Comparison of ENCODE assay signal across 12 cellular contexts in the genomic region with DNA sequence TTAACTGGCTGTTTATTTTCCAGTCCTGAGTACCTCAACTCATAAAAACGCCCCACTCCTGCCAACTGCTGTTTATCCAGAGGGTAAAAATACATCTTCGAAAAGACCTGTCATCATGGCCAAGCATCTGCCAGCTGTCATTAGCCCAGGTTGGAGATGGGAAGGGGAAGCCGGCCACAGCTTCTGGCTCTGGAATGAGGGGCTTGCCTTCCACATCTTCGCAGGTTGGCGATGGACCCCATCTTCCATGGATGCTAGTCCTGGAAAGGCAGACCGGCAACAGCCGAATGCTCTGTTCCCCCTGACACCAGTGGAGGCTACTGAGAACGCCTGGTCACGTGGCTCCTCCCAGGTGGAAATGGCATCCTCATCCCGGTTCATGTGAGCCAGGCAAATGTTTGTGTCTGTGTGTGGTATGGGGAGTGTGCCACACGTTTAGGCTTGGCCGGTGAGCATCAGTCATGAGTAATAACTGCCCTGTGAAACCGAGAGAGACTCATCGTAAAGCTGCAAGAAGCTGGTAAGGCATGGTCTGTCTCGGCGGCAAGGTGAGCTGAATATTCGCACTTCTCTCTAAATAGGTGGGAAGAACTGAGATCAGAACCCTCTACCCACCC. TPM values are rescaled to one million over a fixed set of nuclear protein-coding genes. Genes with fewer than 3 reads are reported as not detected.
"Had no signal": no experiment of that assay in that cellular context is flagged by ENCODE, and none has a peak within 500 bp of the region (broad histone marks: within the 10 kb centered on the region; RNA-seq: fewer than 3 reads in every experiment).

No MANE protein-coding gene starts in this region.

- H3K4me3 Mint-ChIP-seq: activated CD4-positive, alpha-beta memory T cell treated with anti-CD3 and anti-CD28 coated beads for 36 hours; mesothelial cell of epicardium; stimulated activated memory B cell treated with anti-CD40 and anti-IgM and Interleukin-4, amounts not matched to agents 10 μg/mL and 1 μg/mL and 100 μg/mL, for 72 hours; T-cell had no signal

- H3K27me3 ChIP-seq: tibial nerve had no signal

- H3K27ac Mint-ChIP-seq: activated CD4-positive, alpha-beta memory T cell treated with anti-CD3 and anti-CD28 coated beads for 36 hours; mesothelial cell of epicardium; stimulated activated memory B cell treated with anti-CD40 and anti-IgM and Interleukin-4, amounts not matched to agents 10 μg/mL and 1 μg/mL and 100 μg/mL, for 72 hours; T-cell had no signal

- ATAC-seq: gastrocnemius medialis; heart right ventricle; right cardiac atrium; stimulated activated memory B cell treated with anti-CD40 and anti-IgM and Interleukin-4, amounts not matched to agents 10 μg/mL and 1 μg/mL and 100 μg/mL, for 72 hours; T-cell had no signal

- H3K27me3 Mint-ChIP-seq: activated CD4-positive, alpha-beta memory T cell treated with anti-CD3 and anti-CD28 coated beads for 36 hours; T-cell had no signal

- H3K36me3 Mint-ChIP-seq: stimulated activated memory B cell treated with anti-CD40 and anti-IgM and Interleukin-4, amounts not matched to agents 10 μg/mL and 1 μg/mL and 100 μg/mL, for 72 hours had no signal

- DNase-seq: activated CD4-positive, alpha-beta memory T cell treated with anti-CD3 and anti-CD28 coated beads for 36 hours; activated T-cell treated with anti-CD3 and anti-CD28 coated beads, Interleukin-2, amount 50 U/mL, for 48 hours; gastrocnemius medialis; heart right ventricle; right cardiac atrium; T-cell had no signal

- H3K4me1 ChIP-seq: gastrocnemius medialis, heart right ventricle, tibial nerve had no signal

- H3K27ac ChIP-seq: gastrocnemius medialis, heart right ventricle, tibial nerve, VCaP had no signal

- H3K36me3 ChIP-seq: gastrocnemius medialis, heart right ventricle, tibial nerve had no signal

- H3K4me1 Mint-ChIP-seq: mesothelial cell of epicardium; stimulated activated memory B cell treated with anti-CD40 and anti-IgM and Interleukin-4, amounts not matched to agents 10 μg/mL and 1 μg/mL and 100 μg/mL, for 72 hours had no signal

- FAIRE-seq: keratinocyte had no signal

- H3K4me3 ChIP-seq: gastrocnemius medialis, heart right ventricle, tibial nerve had no signal

RNA-seq across cellular contexts. Expression of a gene that starts 0.4 kb away (rescaled TPM):
- total RNA-seq: activated CD4-positive, alpha-beta memory T cell treated with anti-CD3 and anti-CD28 coated beads for 36 hours; aorta; gastrocnemius medialis; heart right ventricle; mesothelial cell of epicardium; right cardiac atrium; T-cell; tibial nerve had no signal
- polyA plus RNA-seq: aorta, heart right ventricle, keratinocyte, right cardiac atrium had no signal

RNA-seq across cellular contexts. Expression of a gene that starts 6.8 kb away (rescaled TPM):
- total RNA-seq: activated CD4-positive, alpha-beta memory T cell treated with anti-CD3 and anti-CD28 coated beads for 36 hours; aorta; gastrocnemius medialis; heart right ventricle; mesothelial cell of epicardium; right cardiac atrium; tibial nerve had no signal
- polyA plus RNA-seq: aorta, heart right ventricle, keratinocyte, right cardiac atrium had no signal

RNA-seq across cellular contexts. Expression of a gene that starts 13.3 kb away (rescaled TPM):
- total RNA-seq: activated CD4-positive, alpha-beta memory T cell treated with anti-CD3 and anti-CD28 coated beads for 36 hours; aorta; gastrocnemius medialis; heart right ventricle; mesothelial cell of epicardium; right cardiac atrium; tibial nerve had no signal
- polyA plus RNA-seq: aorta, heart right ventricle, keratinocyte, right cardiac atrium had no signal

RNA-seq across cellular contexts. Expression of a gene that starts 34.7 kb away (rescaled TPM):
- total RNA-seq: activated CD4-positive, alpha-beta memory T cell treated with anti-CD3 and anti-CD28 coated beads for 36 hours; aorta; gastrocnemius medialis; heart right ventricle; mesothelial cell of epicardium; right cardiac atrium; T-cell; tibial nerve had no signal
- polyA plus RNA-seq: aorta, heart right ventricle, keratinocyte, right cardiac atrium had no signal

RNA-seq across cellular contexts. Expression of a gene that starts 40.4 kb away (rescaled TPM):
- total RNA-seq: activated CD4-positive, alpha-beta memory T cell treated with anti-CD3 and anti-CD28 coated beads for 36 hours; aorta; gastrocnemius medialis; heart right ventricle; mesothelial cell of epicardium; right cardiac atrium; T-cell; tibial nerve had no signal
- polyA plus RNA-seq: aorta, heart right ventricle, keratinocyte, right cardiac atrium had no signal
